22 cellular contexts compared by ENCODE assay signal in genomic region chr14:103367995-103368394, GRCh38.
"Had no signal": no experiment of that assay in that cellular context is flagged by ENCODE, and none has a peak within 500 bp of the region (broad histone marks: within the 10 kb centered on the region; RNA-seq: fewer than 3 reads in every experiment).

No MANE protein-coding gene starts in this region.

- DNase-seq: activated CD4-positive, alpha-beta T cell treated with anti-CD3 and anti-CD28 coated beads for 4 hours; activated CD4-positive, alpha-beta T cell treated with anti-CD3 and anti-CD28 coated beads, Interleukin-2, amount 50 U/mL, for 4 hours; activated gamma-delta T cell; activated naive CD4-positive, alpha-beta T cell treated with anti-CD3 and anti-CD28 coated beads, Interleukin-2, amount 10 ng/mL, durations not matched to agents 7 days and 5 days; activated naive CD8-positive, alpha-beta T cell treated with anti-CD3 and anti-CD28 coated beads, Interleukin-2, amount 10 ng/mL, durations not matched to agents 7 days and 5 days; activated T-cell treated with anti-CD3 and anti-CD28 coated beads for 4 hours; caudate nucleus; endodermal cell; islet precursor cell; left ventricle myocardium inferior; mesendoderm; stimulated activated CD4-positive, alpha-beta T cell treated with anti-CD3 and anti-CD28 coated beads, Interleukin-15, amount 100 ng/mL, for 24 hours; stimulated activated CD4-positive, alpha-beta T cell treated with anti-CD3 and anti-CD28 coated beads, Interleukin-2, amount 100 ng/mL, for 24 hours; stimulated activated naive B cell treated with anti-CD40 and anti-IgM and Interleukin-4, amounts not matched to agents 10 μg/mL and 1 μg/mL and 100 μg/mL, for 72 hours; stomach; SW 1271; T-helper 9 cell; tibial artery; upper lobe of right lung had no signal

- H3K4me3 Mint-ChIP-seq: activated naive CD4-positive, alpha-beta T cell treated with anti-CD3 and anti-CD28 coated beads, Interleukin-2, amount 10 ng/mL, durations not matched to agents 7 days and 5 days; activated naive CD8-positive, alpha-beta T cell treated with anti-CD3 and anti-CD28 coated beads, Interleukin-2, amount 10 ng/mL, durations not matched to agents 7 days and 5 days; activated T-helper 1 cell treated with anti-CD3 and anti-CD28 coated beads, Interleukin-12 subunit alpha, Interleukin-12 subunit beta, Interleukin-2, Interleukin-4 antibody, amounts not matched to agents 30 ng/mL and 10 ng/mL and 1 ng/mL, durations not matched to agents 14 hours and 24 hours and 36 hours; endodermal cell; nephron; stimulated activated naive B cell treated with anti-CD40 and anti-IgM and Interleukin-4, amounts not matched to agents 10 μg/mL and 1 μg/mL and 100 μg/mL, for 72 hours; T-helper 1 cell treated with Interleukin-12 subunit alpha and Interleukin-12 subunit beta and Interleukin-4 antibody, amounts not matched to agents 30 μg/mL and 1 μg/mL, for 36 hours had no signal

- H3K4me1 Mint-ChIP-seq: activated naive CD4-positive, alpha-beta T cell treated with anti-CD3 and anti-CD28 coated beads, Interleukin-2, amount 10 ng/mL, durations not matched to agents 7 days and 5 days; activated naive CD8-positive, alpha-beta T cell treated with anti-CD3 and anti-CD28 coated beads, Interleukin-2, amount 10 ng/mL, durations not matched to agents 7 days and 5 days; nephron; stimulated activated naive B cell treated with anti-CD40 and anti-IgM and Interleukin-4, amounts not matched to agents 10 μg/mL and 1 μg/mL and 100 μg/mL, for 72 hours had no signal

- H3K27ac Mint-ChIP-seq: activated naive CD4-positive, alpha-beta T cell treated with anti-CD3 and anti-CD28 coated beads, Interleukin-2, amount 10 ng/mL, durations not matched to agents 7 days and 5 days; activated naive CD8-positive, alpha-beta T cell treated with anti-CD3 and anti-CD28 coated beads, Interleukin-2, amount 10 ng/mL, durations not matched to agents 7 days and 5 days; activated T-helper 1 cell treated with anti-CD3 and anti-CD28 coated beads, Interleukin-12 subunit alpha, Interleukin-12 subunit beta, Interleukin-2, Interleukin-4 antibody, amounts not matched to agents 30 ng/mL and 10 ng/mL and 1 ng/mL, durations not matched to agents 14 hours and 24 hours and 36 hours; endodermal cell; nephron; stimulated activated naive B cell treated with anti-CD40 and anti-IgM and Interleukin-4, amounts not matched to agents 10 μg/mL and 1 μg/mL and 100 μg/mL, for 72 hours; T-helper 1 cell treated with Interleukin-12 subunit alpha and Interleukin-12 subunit beta and Interleukin-4 antibody, amounts not matched to agents 30 μg/mL and 1 μg/mL, for 36 hours had no signal
